In the genomic region with DNA sequence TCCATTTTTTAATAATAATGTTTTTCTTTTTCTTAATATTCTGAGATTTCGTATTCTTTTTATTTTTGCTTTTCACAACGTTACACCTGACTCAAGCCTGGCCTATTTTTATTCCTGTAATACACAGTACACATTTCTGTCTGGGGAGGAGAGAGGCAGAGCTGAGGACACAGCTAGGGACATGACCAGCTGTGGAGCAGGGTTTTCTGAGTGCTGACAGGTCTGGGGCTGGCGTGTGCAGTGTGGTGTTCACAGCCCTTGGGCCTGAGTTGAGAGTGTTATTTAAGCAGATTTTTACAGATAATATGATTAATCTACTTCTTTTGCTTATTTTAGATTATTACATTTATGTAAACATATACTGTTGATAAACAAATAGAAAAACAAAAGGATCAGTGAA, we compare ENCODE assay signal across 26 cellular contexts. TPM values are rescaled to one million over a fixed set of nuclear protein-coding genes. Genes with fewer than 3 reads are reported as not detected.
"Had no signal": no experiment of that assay in that cellular context is flagged by ENCODE, and none has a peak within 500 bp of the region (broad histone marks: within the 10 kb centered on the region; RNA-seq: fewer than 3 reads in every experiment).

No MANE protein-coding gene starts in this region.

- H3K4me3 Mint-ChIP-seq: activated B cell treated with CpG ODN at 0.5 μM for 24 hours; activated CD4-positive, alpha-beta T cell treated with anti-CD3 and anti-CD28 coated beads, Interleukin-2, amount 10 ng/mL, durations not matched to agents 24 days and 14 days; activated naive CD4-positive, alpha-beta T cell treated with anti-CD3 and anti-CD28 coated beads, Interleukin-2, amount 10 ng/mL, durations not matched to agents 7 days and 5 days; activated naive CD8-positive, alpha-beta T cell treated with anti-CD3 and anti-CD28 coated beads for 36 hours; activated T-cell treated with anti-CD3 and anti-CD28 coated beads, Interleukin-2, amount 50 U/mL, for 72 hours; T-cell had no signal

- H3K4me1 ChIP-seq: Peyer's patch had no signal

- H3K4me3 ChIP-seq: cardiac muscle cell, Peyer's patch had no signal

- H3K27me3 Mint-ChIP-seq: activated B cell treated with CpG ODN at 0.5 μM for 24 hours; activated CD4-positive, alpha-beta T cell treated with anti-CD3 and anti-CD28 coated beads, Interleukin-2, amount 10 ng/mL, durations not matched to agents 24 days and 14 days; activated naive CD4-positive, alpha-beta T cell treated with anti-CD3 and anti-CD28 coated beads, Interleukin-2, amount 10 ng/mL, durations not matched to agents 7 days and 5 days; activated naive CD8-positive, alpha-beta T cell treated with anti-CD3 and anti-CD28 coated beads for 36 hours; T-cell had no signal

- H3K9me3 Mint-ChIP-seq: activated B cell treated with CpG ODN at 0.5 μM for 24 hours; activated CD4-positive, alpha-beta T cell treated with anti-CD3 and anti-CD28 coated beads, Interleukin-2, amount 10 ng/mL, durations not matched to agents 24 days and 14 days; activated naive CD4-positive, alpha-beta T cell treated with anti-CD3 and anti-CD28 coated beads, Interleukin-2, amount 10 ng/mL, durations not matched to agents 7 days and 5 days; activated naive CD8-positive, alpha-beta T cell treated with anti-CD3 and anti-CD28 coated beads for 36 hours; activated T-cell treated with anti-CD3 and anti-CD28 coated beads, Interleukin-2, amount 50 U/mL, for 72 hours; activated T-helper 2 cell treated with anti-CD3 and anti-CD28 coated beads, Interferon-gamma antibody, Interleukin-2, Interleukin-4, amounts not matched to agents 10 μg/mL and 5 μg/mL and 100 μg/mL, durations not matched to agents 14 hours and 24 hours and 36 hours; T-cell had no signal

- H3K27me3 ChIP-seq: brain microvascular endothelial cell, cardiac muscle cell, Peyer's patch had no signal

- H3K27ac ChIP-seq: brain microvascular endothelial cell, cardiac muscle cell, Peyer's patch, RWPE1 had no signal

- ATAC-seq: activated T-cell treated with anti-CD3 and anti-CD28 coated beads, Interleukin-2, amount 50 U/mL, for 72 hours; T-cell had no signal

- H3K27ac Mint-ChIP-seq: activated naive CD4-positive, alpha-beta T cell treated with anti-CD3 and anti-CD28 coated beads, Interleukin-2, amount 10 ng/mL, durations not matched to agents 7 days and 5 days; activated T-cell treated with anti-CD3 and anti-CD28 coated beads, Interleukin-2, amount 50 U/mL, for 72 hours; activated T-helper 2 cell treated with anti-CD3 and anti-CD28 coated beads, Interferon-gamma antibody, Interleukin-2, Interleukin-4, amounts not matched to agents 10 μg/mL and 5 μg/mL and 100 μg/mL, durations not matched to agents 14 hours and 24 hours and 36 hours; T-cell had no signal

- H3K9me3 ChIP-seq: Peyer's patch had no signal

- DNase-seq: activated B cell treated with CpG ODN at 0.5 μM for 24 hours; activated CD4-positive, alpha-beta T cell treated with anti-CD3 and anti-CD28 coated beads for 1 hour; activated CD4-positive, alpha-beta T cell treated with anti-CD3 and anti-CD28 coated beads, Interleukin-2, amount 10 ng/mL, durations not matched to agents 24 days and 14 days; activated CD4-positive, alpha-beta T cell treated with anti-CD3 and anti-CD28 coated beads, Interleukin-2, amount 50 U/mL, for 48 hours; activated CD8-positive, alpha-beta memory T cell treated with anti-CD3 and anti-CD28 coated beads, Interleukin-2, amount 50 U/mL, for 4 hours; activated gamma-delta T cell treated with Interleukin-2 at 50 U/mL for 16 hours; activated naive CD4-positive, alpha-beta T cell treated with anti-CD3 and anti-CD28 coated beads, Interleukin-2, amount 10 ng/mL, durations not matched to agents 7 days and 5 days; activated naive CD8-positive, alpha-beta T cell treated with anti-CD3 and anti-CD28 coated beads for 36 hours; activated T-cell treated with anti-CD3 and anti-CD28 coated beads, Interleukin-2, amount 50 U/mL, for 72 hours; brain microvascular endothelial cell; KBM-7; NCI-H1048; NCI-H146; NCI-H187 treated with DMSO at 0.1 percent for 48 hours; NCI-H2081 treated with DMSO at 0.1 percent for 48 hours; NCI-H446; NCI-H524; Peyer's patch; SIG-M5; T-cell; T-helper 2 cell; T1000 had no signal

- H3K4me1 Mint-ChIP-seq: activated naive CD4-positive, alpha-beta T cell treated with anti-CD3 and anti-CD28 coated beads, Interleukin-2, amount 10 ng/mL, durations not matched to agents 7 days and 5 days had no signal

RNA-seq across cellular contexts. Expression of a gene that starts 55.9 kb away (rescaled TPM):
- total RNA-seq: M059J had no signal
